ENCODE assay signal across 7 cellular contexts in the genomic region with DNA sequence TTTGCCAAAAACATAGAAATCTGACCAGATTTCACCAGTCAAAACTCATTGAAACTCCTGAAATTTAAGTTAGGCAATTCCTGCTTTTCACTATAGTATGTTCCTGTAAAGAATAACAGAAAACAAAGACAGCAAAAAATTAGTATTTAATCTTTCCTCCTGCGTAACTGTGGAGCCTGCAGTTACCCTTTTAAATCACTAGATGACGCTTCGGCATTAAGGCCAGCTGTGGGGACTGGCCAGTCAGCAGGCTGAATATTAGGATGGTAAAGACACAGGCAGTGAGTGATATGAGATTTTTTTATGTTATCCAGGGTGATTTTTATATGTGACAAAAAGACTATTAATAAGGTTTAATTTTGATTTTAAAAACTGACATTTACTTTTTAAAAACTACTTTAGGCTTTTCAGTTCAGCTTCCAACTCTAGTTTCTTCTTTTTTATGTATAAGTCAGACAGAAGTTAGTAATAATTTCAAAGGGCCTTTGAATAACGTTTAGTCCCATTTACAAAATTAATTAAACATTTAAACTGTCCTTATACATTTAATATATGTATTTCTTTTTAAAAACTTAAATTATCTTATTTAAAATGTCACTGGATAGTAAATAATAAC.
DNase-seq lines count a peak whose midpoint lies in the region; ATAC-seq and TF ChIP-seq lines count a peak whose summit lies in the region.

No MANE protein-coding gene starts in this region.

- peak; percentile 91 for ATAC-seq in GM21786 (IDR thresholded peaks at IDR 0.05; ENCODE audit: unreplicated experiment)

- no peaks in the 10 kb centered on the region for H3K79me2 ChIP-seq in MM.1S (ENCODE audit: low read length)

- no peaks in the 10 kb centered on the region for H3K4me1 ChIP-seq in MM.1S (ENCODE audit: low read length)
- peaks cover 0 to 14% of the 10 kb centered on the region in 2 donors for H3K4me1 ChIP-seq in right atrium auricular region

- no peaks in the 10 kb centered on the region for H4K20me1 ChIP-seq in MM.1S (ENCODE audit: insufficient read depth, low read length)

- no peaks in the 10 kb centered on the region for H3F3A ChIP-seq in MM.1S (ENCODE audit: insufficient read depth, low read length)

- TF ChIP-seq CTCF in GM10248 (IDR thresholded peaks at IDR 0.05; ENCODE audit: control extremely low read depth, extremely low read depth, low read depth, missing control alignments) (peak; percentile 66), MM.1S (IDR thresholded peaks at IDR 0.05; ENCODE audit: low read length) (peak; percentile 62), WI38 (IDR thresholded peaks at IDR 0.05; ENCODE audit: low read depth, low read length) (peak; percentile 85), right atrium auricular region (IDR thresholded peaks at IDR 0.05) (peak; percentile 91 to 93)

- H3K4me2 ChIP-seq in MM.1S (ENCODE audit: low read depth, low read length) = no peak overlapping the region

- H3K27me3 ChIP-seq in MM.1S (replicated peaks; ENCODE audit: insufficient read depth, low read length) = no peaks in the 10 kb centered on the region
- no peaks in the 10 kb centered on the region for H3K27me3 ChIP-seq in right atrium auricular region

- DNase-seq in GM10248 (ENCODE audit: extremely low spot score) (peak; percentile 39), MM.1S (no peak), right atrium auricular region (ENCODE audit: low spot score) (no peak), superior temporal gyrus (ENCODE audit: extremely low spot score) (peak; percentile 62)
- no peak for DNase-seq in stimulated activated CD4-positive, alpha-beta T cell treated with anti-CD3 and anti-CD28 coated beads, Interleukin-4, amount 100 ng/mL, for 24 hours

- H3K9me3 ChIP-seq in MM.1S (replicated peaks; ENCODE audit: insufficient read depth, low read length) (no peaks in the 10 kb centered on the region), right atrium auricular region (no peaks in the 10 kb centered on the region)

- H3K27ac ChIP-seq in MM.1S (ENCODE audit: low read length) = no peak overlapping the region
- H3K27ac ChIP-seq in right atrium auricular region = no peak overlapping the region

- H3K4me3 ChIP-seq in MM.1S (ENCODE audit: low read length) (no peak overlapping the region), WI38 (ENCODE audit: low read depth, low read length) (no peak overlapping the region), right atrium auricular region (no peak overlapping the region)

- no peak overlapping the region for H3K9ac ChIP-seq in MM.1S (ENCODE audit: low read length)

- CTCF ChIA-PET in GM10248 (lab: Yijun Ruan, JAX) = interaction anchor here (0.8 to 3.0 kb wide), 8 partner anchors 11 to 353 kb away, joined by 3 to 16 read pairs (median 4); no protein-coding TSS in a partner anchor

- POLR2A ChIA-PET in GM10248 (lab: Yijun Ruan, JAX) = no interaction called here

- H2AFZ ChIP-seq in MM.1S (ENCODE audit: low read length) = no peak overlapping the region

- H3K36me3 ChIP-seq in MM.1S (replicated peaks; ENCODE audit: insufficient read depth, low read length) (no peaks in the 10 kb centered on the region), right atrium auricular region (no peaks in the 10 kb centered on the region)

- H3K9me2 ChIP-seq in MM.1S (replicated peaks; ENCODE audit: insufficient read depth, low read length) = no peaks in the 10 kb centered on the region

Comparison
In these comparisons a context has a peak if more than half of its experiments do, and no peak if none do; other contexts are left out.
1. DNase-seq: peak in GM10248 (single experiment) and superior temporal gyrus (single experiment); none in MM.1S (single experiment), right atrium auricular region (single experiment) and stimulated activated CD4-positive, alpha-beta T cell treated with anti-CD3 and anti-CD28 coated beads, Interleukin-4, amount 100 ng/mL, for 24 hours (single experiment).
2. Peak in every context shown above with its lines, with median percentiles within 50 percentile points of each other: CTCF ChIP-seq.